In genomic region chr15:28798234-28798633, GRCh38 we compare ENCODE assay signal across 7 cellular contexts. TPM values are rescaled to one million over a fixed set of nuclear protein-coding genes. Genes with fewer than 3 reads are reported as not detected.
"Had no signal": no experiment of that assay in that cellular context is flagged by ENCODE, and none has a peak within 500 bp of the region (broad histone marks: within the 10 kb centered on the region; RNA-seq: fewer than 3 reads in every experiment).

No MANE protein-coding gene starts in this region.

RNA-seq across cellular contexts. Expression of gene GOLGA6L7, which starts 50.2 kb away (rescaled TPM):
- total RNA-seq: GM23248, H1, H7, HepG2, HFFc6, HT1080 had no signal
- polyA plus RNA-seq: GM23248, H1, HepG2, IgD-negative memory B cell had no signal
